In the genomic region with DNA sequence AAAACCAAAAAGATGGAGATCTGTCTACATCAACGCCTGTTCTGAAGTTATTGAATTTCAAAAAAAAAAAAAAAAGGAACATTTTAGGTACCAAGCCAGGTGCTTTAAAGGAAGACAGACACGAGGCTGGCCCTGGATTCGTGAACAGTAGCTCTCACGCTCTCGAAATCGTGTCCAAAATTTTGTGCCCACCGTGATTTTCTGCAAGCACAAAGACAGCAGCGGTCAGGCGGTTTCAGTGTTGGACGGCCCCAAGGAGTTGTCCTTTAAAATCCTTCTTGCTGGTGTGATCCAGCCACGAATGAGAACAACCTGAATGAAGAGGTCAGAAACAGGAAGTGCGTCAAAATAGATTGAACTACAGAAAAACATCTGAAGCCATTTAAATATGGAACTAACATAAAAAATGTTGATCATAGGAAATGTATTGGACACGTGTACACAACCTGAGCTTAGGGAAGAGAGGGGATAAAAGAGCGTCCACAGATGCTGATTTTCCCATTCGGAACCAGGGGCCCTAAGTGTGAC, we compare ENCODE assay signal across 15 cellular contexts.
"Had no signal": no experiment of that assay in that cellular context is flagged by ENCODE, and none has a peak within 500 bp of the region (broad histone marks: within the 10 kb centered on the region; RNA-seq: fewer than 3 reads in every experiment).

No MANE protein-coding gene starts in this region.

- H3K4me1 ChIP-seq: uterus had no signal

- H3K27ac ChIP-seq: dorsolateral prefrontal cortex, hepatocyte, uterus had no signal

- H3K4me3 ChIP-seq: hepatocyte, uterus had no signal

- H3K9me3 Mint-ChIP-seq: activated CD4-positive, alpha-beta T cell treated with anti-CD3 and anti-CD28 coated beads, Interleukin-2, amount 10 ng/mL, durations not matched to agents 24 days and 14 days; activated CD8-positive, alpha-beta T cell treated with anti-CD3 and anti-CD28 coated beads for 36 hours; activated naive CD4-positive, alpha-beta T cell treated with anti-CD3 and anti-CD28 coated beads for 36 hours; activated T-helper 2 cell treated with anti-CD3 and anti-CD28 coated beads, Interferon-gamma antibody, Interleukin-2, Interleukin-4, amounts not matched to agents 10 μg/mL and 5 μg/mL and 100 μg/mL, durations not matched to agents 14 hours and 24 hours and 36 hours; natural killer cell; stimulated activated naive CD8-positive, alpha-beta T cell treated with anti-CD3 and anti-CD28 coated beads, Interleukin-15, Interleukin-2, amounts not matched to agents 100 ng/mL and 50 ng/mL, for 24 hours had no signal

- H3K4me3 Mint-ChIP-seq: activated CD4-positive, alpha-beta T cell treated with anti-CD3 and anti-CD28 coated beads, Interleukin-2, amount 10 ng/mL, durations not matched to agents 24 days and 14 days; activated CD8-positive, alpha-beta T cell treated with anti-CD3 and anti-CD28 coated beads for 36 hours; activated naive CD4-positive, alpha-beta T cell treated with anti-CD3 and anti-CD28 coated beads for 36 hours; brain; natural killer cell; stimulated activated naive CD8-positive, alpha-beta T cell treated with anti-CD3 and anti-CD28 coated beads, Interleukin-15, Interleukin-2, amounts not matched to agents 100 ng/mL and 50 ng/mL, for 24 hours had no signal

- H3K36me3 Mint-ChIP-seq: brain, natural killer cell had no signal

- H3K27ac Mint-ChIP-seq: activated CD4-positive, alpha-beta T cell treated with anti-CD3 and anti-CD28 coated beads, Interleukin-2, amount 10 ng/mL, durations not matched to agents 24 days and 14 days; activated CD8-positive, alpha-beta T cell treated with anti-CD3 and anti-CD28 coated beads for 36 hours; activated naive CD4-positive, alpha-beta T cell treated with anti-CD3 and anti-CD28 coated beads for 36 hours; activated T-helper 2 cell treated with anti-CD3 and anti-CD28 coated beads, Interferon-gamma antibody, Interleukin-2, Interleukin-4, amounts not matched to agents 10 μg/mL and 5 μg/mL and 100 μg/mL, durations not matched to agents 14 hours and 24 hours and 36 hours; natural killer cell; stimulated activated naive CD8-positive, alpha-beta T cell treated with anti-CD3 and anti-CD28 coated beads, Interleukin-15, Interleukin-2, amounts not matched to agents 100 ng/mL and 50 ng/mL, for 24 hours had no signal

- H3K36me3 ChIP-seq: tibial nerve, uterus had no signal

- H3K27me3 ChIP-seq: dorsolateral prefrontal cortex, hepatocyte, tibial nerve, uterus had no signal

- H3K9me3 ChIP-seq: tibial nerve, uterus had no signal

- DNase-seq: activated CD4-positive, alpha-beta T cell treated with anti-CD3 and anti-CD28 coated beads, Interleukin-2, amount 10 ng/mL, durations not matched to agents 24 days and 14 days; activated CD4-positive, CD25-positive, alpha-beta regulatory T cell; activated CD8-positive, alpha-beta T cell treated with anti-CD3 and anti-CD28 coated beads for 36 hours; activated naive CD4-positive, alpha-beta T cell treated with anti-CD3 and anti-CD28 coated beads for 36 hours; activated T-cell treated with anti-CD3 and anti-CD28 coated beads, Interleukin-2, amount 50 U/mL, for 1 hour; central memory CD4-positive, alpha-beta T cell; left cardiac atrium; natural killer cell; uterus had no signal

- H3K4me1 Mint-ChIP-seq: activated CD4-positive, alpha-beta T cell treated with anti-CD3 and anti-CD28 coated beads, Interleukin-2, amount 10 ng/mL, durations not matched to agents 24 days and 14 days; natural killer cell had no signal

- H3K27me3 Mint-ChIP-seq: brain had no signal
